In genomic region chr1:25026304-25026703, GRCh38 we compare ENCODE assay signal across 22 cellular contexts.
DNase-seq lines count a peak whose midpoint lies in the region; ATAC-seq and TF ChIP-seq lines count a peak whose summit lies in the region.
"Had no signal": no experiment of that assay in that cellular context is flagged by ENCODE, and none has a peak within 500 bp of the region (broad histone marks: within the 10 kb centered on the region; RNA-seq: fewer than 3 reads in every experiment).

No MANE protein-coding gene starts in this region.

- H2AFZ ChIP-seq in Loucy (ENCODE audit: low read length) = no peak overlapping the region

- CTCF ChIA-PET in CD4-positive, alpha-beta T cell (lab: Charles Lee) = interaction anchor here (1.1 kb wide), 1 partner anchor 11 kb away, joined by 4 read pairs; no protein-coding TSS in a partner anchor

- ATAC-seq in CD4-positive, alpha-beta T cell (ENCODE audit: poor library complexity) = no peak
- ATAC-seq in memory B cell (ENCODE audit: low read depth) (no peak), left cardiac atrium (no peak)
- ATAC-seq: CD8-positive, alpha-beta T cell; PC-3 had no signal

- no peaks in the 10 kb centered on the region; the same call in 1 of the 2 replicates for H3K79me2 ChIP-seq in Loucy (ENCODE audit: insufficient read depth, low read length)

- peaks cover 4% of the 10 kb centered on the region for H3K36me3 Mint-ChIP-seq in activated CD4-positive, alpha-beta T cell treated with anti-CD3 and anti-CD28 coated beads, Interleukin-2, amount 10 ng/mL, durations not matched to agents 24 days and 14 days (ENCODE audit: low read depth)
- no peaks in the 10 kb centered on the region for H3K36me3 Mint-ChIP-seq in CD4-positive, alpha-beta T cell (ENCODE audit: low read depth)
- no peaks in the 10 kb centered on the region for H3K36me3 Mint-ChIP-seq in memory B cell
- H3K36me3 Mint-ChIP-seq: CD8-positive, alpha-beta T cell had no signal

- no peak for DNase-seq in activated CD4-positive, alpha-beta T cell treated with anti-CD3 and anti-CD28 coated beads, Interleukin-2, amount 10 ng/mL, durations not matched to agents 24 days and 14 days
- DNase-seq in activated CD4-positive, alpha-beta T cell treated with anti-CD3 and anti-CD28 coated beads, Interleukin-2, amount 50 U/mL, for 1 hour = no peak
- no peak for DNase-seq in CD4-positive, alpha-beta T cell
- DNase-seq in memory B cell (ENCODE audit: low spot score in 2 of 2) (no peak), BE2C (no peak), left cardiac atrium (no peak), NCI-H2107 (lab: John Stamatoyannopoulos, UW) (no peak)
- DNase-seq: AML-193; Calu3; CD8-positive, alpha-beta T cell; DMS53; GOT3; MV-4-11; NCI-H187; NCI-H2227 treated with DMSO at 0.1 percent for 48 hours; NCI-H510A treated with DMSO at 0.1 percent for 48 hours; NCI-H82; PC-3; SHP77 treated with DMSO at 0.1 percent for 48 hours had no signal

- no peak overlapping the region for H3K4me2 ChIP-seq in Loucy (ENCODE audit: low read depth, low read length, poor library complexity, severe bottlenecking)

- H3K27me3 Mint-ChIP-seq in activated CD4-positive, alpha-beta T cell treated with anti-CD3 and anti-CD28 coated beads, Interleukin-2, amount 10 ng/mL, durations not matched to agents 24 days and 14 days = no peaks in the 10 kb centered on the region
- H3K27me3 Mint-ChIP-seq in CD4-positive, alpha-beta T cell = no peaks in the 10 kb centered on the region
- H3K27me3 Mint-ChIP-seq in memory B cell = no peaks in the 10 kb centered on the region

- H3K36me3 ChIP-seq in Loucy (ENCODE audit: insufficient read depth, low read length) (no peaks in the 10 kb centered on the region), BE2C (no peaks in the 10 kb centered on the region)

- no peaks in the 10 kb centered on the region for H3K9me3 ChIP-seq in CD4-positive, alpha-beta T cell (ENCODE audit: control insufficient read depth, low read length)
- H3K9me3 ChIP-seq in Loucy (ENCODE audit: insufficient read depth, low read depth, low read length) (no peaks in the 10 kb centered on the region), BE2C (no peaks in the 10 kb centered on the region)

- peaks cover 87% of the 10 kb centered on the region for H3K4me1 Mint-ChIP-seq in activated CD4-positive, alpha-beta T cell treated with anti-CD3 and anti-CD28 coated beads, Interleukin-2, amount 10 ng/mL, durations not matched to agents 24 days and 14 days
- H3K4me1 Mint-ChIP-seq in CD4-positive, alpha-beta T cell (ENCODE audit: low read depth) = peaks cover 79% of the 10 kb centered on the region
- H3K4me1 Mint-ChIP-seq in memory B cell = peaks cover 50% of the 10 kb centered on the region

- H4K20me1 ChIP-seq in Loucy (ENCODE audit: insufficient read depth, low read length, poor library complexity, severe bottlenecking) = no peaks in the 10 kb centered on the region

- TF ChIP-seq CTCF in CD4-positive, alpha-beta T cell (IDR thresholded peaks at IDR 0.05) = no peak
- TF ChIP-seq CTCF in Loucy (conservative IDR thresholded peaks at IDR 0.05; ENCODE audit: low read length) = no peak
- no peak for TF ChIP-seq CTCF in BE2C (IDR thresholded peaks at IDR 0.05; ENCODE audit: low read depth, low read length)

- no peak overlapping the region for H3K27ac ChIP-seq in CD4-positive, alpha-beta T cell (ENCODE audit: low read depth, low read length)
- H3K27ac ChIP-seq: 22Rv1 had no signal

- H3K9me2 ChIP-seq in Loucy (replicated peaks; ENCODE audit: low read depth, low read length) = no peaks in the 10 kb centered on the region

- no peaks in the 10 kb centered on the region for H3K9me3 Mint-ChIP-seq in activated CD4-positive, alpha-beta T cell treated with anti-CD3 and anti-CD28 coated beads, Interleukin-2, amount 10 ng/mL, durations not matched to agents 24 days and 14 days
- no peaks in the 10 kb centered on the region for H3K9me3 Mint-ChIP-seq in CD4-positive, alpha-beta T cell
- H3K9me3 Mint-ChIP-seq in memory B cell = no peaks in the 10 kb centered on the region
- H3K9me3 Mint-ChIP-seq: CD8-positive, alpha-beta T cell had no signal

- H3K4me1 ChIP-seq in Loucy (ENCODE audit: insufficient read depth, low read length, poor library complexity, severe bottlenecking) (peaks cover 84% of the 10 kb centered on the region), BE2C (no peaks in the 10 kb centered on the region)

- H3K4me3 ChIP-seq in Loucy (ENCODE audit: low read length, poor library complexity, severe bottlenecking) = no peak overlapping the region
- no peak overlapping the region for H3K4me3 ChIP-seq in BE2C (ENCODE audit: low read depth, low read length)
- H3K4me3 ChIP-seq: K562 had no signal

- H3K27ac Mint-ChIP-seq in activated CD4-positive, alpha-beta T cell treated with anti-CD3 and anti-CD28 coated beads, Interleukin-2, amount 10 ng/mL, durations not matched to agents 24 days and 14 days = peak overlapping the region; percentile 58
- peak overlapping the region; percentile 14 for H3K27ac Mint-ChIP-seq in CD4-positive, alpha-beta T cell
- H3K27ac Mint-ChIP-seq in memory B cell = peak overlapping the region; percentile 55

- H3K27me3 ChIP-seq in CD4-positive, alpha-beta T cell (ENCODE audit: control insufficient read depth, insufficient read depth, low read length) = no peaks in the 10 kb centered on the region
- no peaks in the 10 kb centered on the region for H3K27me3 ChIP-seq in Loucy (ENCODE audit: insufficient read depth, low read length, poor library complexity, severe bottlenecking)
- no peaks in the 10 kb centered on the region for H3K27me3 ChIP-seq in BE2C

- intact Hi-C loops in activated CD4-positive, alpha-beta T cell treated with anti-CD3 and anti-CD28 coated beads, Interleukin-2, amount 10 ng/mL, durations not matched to agents 24 days and 14 days (cut with micrococcal nuclease) = no loop called here
- intact Hi-C loops in CD4-positive, alpha-beta T cell (cut with DNase I, micrococcal nuclease) = no loop called here
- intact Hi-C loops in left cardiac atrium (cut with DNase I) = no loop called here

- peaks cover 13% of the 10 kb centered on the region; the same call in 1 of the 2 replicates for H3F3A ChIP-seq in Loucy (ENCODE audit: low read depth)

- H3K9ac ChIP-seq in Loucy (ENCODE audit: low read depth, low read length, poor library complexity, severe bottlenecking) = peak overlapping the region; percentile 33

- POLR2A ChIA-PET in CD4-positive, alpha-beta T cell (lab: Charles Lee) = interaction anchor here (1.3 kb wide), 1 partner anchor 178 kb away, joined by 3 read pairs; no protein-coding TSS in a partner anchor

- no peak overlapping the region for H3K4me3 Mint-ChIP-seq in activated CD4-positive, alpha-beta T cell treated with anti-CD3 and anti-CD28 coated beads, Interleukin-2, amount 10 ng/mL, durations not matched to agents 24 days and 14 days
- no peak overlapping the region for H3K4me3 Mint-ChIP-seq in CD4-positive, alpha-beta T cell
- no peak overlapping the region for H3K4me3 Mint-ChIP-seq in memory B cell
- H3K4me3 Mint-ChIP-seq: CD8-positive, alpha-beta T cell had no signal
